1 cellular context compared by ENCODE assay signal in genomic region chr14:55158412-55158811, GRCh38.
A peak's percentile ranks its signal among the peaks of the same experiment; 100 is the strongest.
TF ChIP-seq lines count a peak whose summit lies in the region.

No MANE protein-coding gene starts in this region.

TF ChIP-seq in HepG2, 621 proteins besides CTCF, POLR2A, EP300 and RAD21:
- TF ChIP-seq CAMTA2 (CRISPR knock-in tag; IDR thresholded peaks at IDR 0.05; ENCODE audit: borderline replicate concordance): no peak
- peak; percentile 96 to 97 for TF ChIP-seq MAFK (conservative IDR thresholded peaks at IDR 0.05 in 1 of 2, IDR thresholded peaks at IDR 0.05 in 1 of 2; ENCODE audit: low read length in 2 of 2)
- peak; percentile 95 for TF ChIP-seq MAFF (IDR thresholded peaks at IDR 0.05; ENCODE audit: low read depth, low read length)
